Comparison of ENCODE assay signal across 8 cellular contexts in the genomic region with DNA sequence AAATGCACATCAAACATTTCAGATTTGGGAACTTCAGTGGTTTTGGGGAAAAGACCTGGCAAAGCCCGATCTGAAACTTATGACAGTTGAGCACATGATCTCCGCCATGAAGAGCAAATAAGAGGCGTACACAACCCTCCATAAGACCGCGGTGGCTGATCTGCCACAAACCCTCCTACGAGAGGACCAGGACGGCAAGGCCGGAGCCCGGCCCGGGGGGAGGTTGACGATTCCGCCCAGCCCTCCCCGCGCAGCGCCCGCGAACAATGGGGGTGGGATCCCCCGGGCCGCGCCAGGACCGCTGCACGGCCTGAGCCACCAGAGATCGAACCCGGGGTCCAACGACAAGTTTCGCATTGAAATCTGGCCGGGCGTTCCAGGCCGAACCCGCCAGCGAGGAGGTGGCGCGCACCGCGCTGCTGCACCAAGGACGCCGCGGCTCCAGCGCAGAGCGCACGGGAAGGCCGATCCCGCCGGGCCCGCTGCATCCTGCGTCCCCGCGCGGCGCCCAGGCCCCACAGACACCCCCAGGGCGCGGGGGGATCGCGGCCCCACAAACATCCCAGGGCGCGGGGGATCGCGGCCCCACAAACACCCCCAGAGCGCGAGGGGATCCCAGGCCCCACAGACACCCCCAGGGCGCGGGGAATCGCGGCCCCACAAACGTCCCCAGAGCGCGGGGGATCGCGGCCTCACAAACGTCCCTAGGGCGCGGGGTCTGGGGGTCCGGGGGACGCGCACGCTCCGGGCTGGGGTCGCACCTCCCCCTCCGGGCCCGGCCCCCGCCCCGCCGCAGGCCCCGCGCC. TPM values are rescaled to one million over a fixed set of nuclear protein-coding genes. Genes with fewer than 3 reads are reported as not detected.
DNase-seq lines count a peak whose midpoint lies in the region; ATAC-seq and TF ChIP-seq lines count a peak whose summit lies in the region.

No MANE protein-coding gene starts in this region.

- TF ChIP-seq EP300 in upper lobe of left lung (IDR thresholded peaks at IDR 0.05): no peak

- TF ChIP-seq POLR2A in upper lobe of left lung (IDR thresholded peaks at IDR 0.05): no peak

- H3K36me3 ChIP-seq in lower lobe of right lung: no peaks in the 10 kb centered on the region
- H3K36me3 ChIP-seq in upper lobe of left lung: no peaks in the 10 kb centered on the region

- peak; percentile 59 to 62 for ATAC-seq in lower lobe of right lung
- ATAC-seq in upper lobe of left lung (ENCODE audit: low FRiP score in 2 of 2): peak in 1 of 2 donors; percentile 49
- ATAC-seq in HG03565 (IDR thresholded peaks at IDR 0.05; ENCODE audit: unreplicated experiment): no peak

- DNase-seq in AG04450 (ENCODE audit: low read depth, low spot score) (no peak), HuH-7 (ENCODE audit: low spot score) (peak; percentile 63), dorsolateral prefrontal cortex (peak in 3 of 10 donors; percentile 54 to 68 (median 61)), lower lobe of right lung (no peak), upper lobe of left lung (peak in 1 of 2 donors; percentile 89), KG1 (lab: John Stamatoyannopoulos, UW) (no peak), DMS79 (lab: John Stamatoyannopoulos, UW) (no peak)

- H3K9me3 ChIP-seq in AG04450 (ENCODE audit: control insufficient read depth, insufficient read depth, low read length): no peaks in the 10 kb centered on the region; the same call in 1 of the 2 replicates
- H3K9me3 ChIP-seq in lower lobe of right lung: no peaks in the 10 kb centered on the region
- no peaks in the 10 kb centered on the region for H3K9me3 ChIP-seq in upper lobe of left lung

- H3K27ac ChIP-seq in AG04450 (ENCODE audit: low read depth, low read length) (peak overlapping the region; percentile 52), dorsolateral prefrontal cortex (peak overlapping the region in 58 of 59 donors; percentile 61 to 96 (median 90)), lower lobe of right lung (peak overlapping the region; percentile 64), upper lobe of left lung (peak overlapping the region; percentile 56 to 82 (median 66))

- H3K4me1 ChIP-seq in lower lobe of right lung (peaks cover 15% of the 10 kb centered on the region), upper lobe of left lung (peaks cover 0 to 30% (median 9%) of the 10 kb centered on the region in 4 donors)

- POLR2A ChIA-PET in AG04450 (lab: Yijun Ruan, JAX): no interaction called here

- intact Hi-C loops in dorsolateral prefrontal cortex (cut with DNase I) (loop anchor here (2.0 to 5.0 kb wide), 3 partner anchors 37 to 177 kb away; no protein-coding TSS in a partner anchor), lower lobe of right lung (cut with DNase I) (no loop called here)

- H3K4me3 ChIP-seq in AG04450 (ENCODE audit: low read depth, low read length) (peak overlapping the region; percentile 76), dorsolateral prefrontal cortex (peak overlapping the region; percentile 55 to 94 (median 86)), lower lobe of right lung (peak overlapping the region; percentile 75), upper lobe of left lung (peak overlapping the region; percentile 53 to 78 (median 70))

- CTCF ChIA-PET in AG04450 (lab: Charles Lee): interaction anchor here (1.0 kb wide), 1 partner anchor 101 kb away, joined by 3 read pairs; no protein-coding TSS in a partner anchor

- H3K27me3 ChIP-seq in AG04450 (ENCODE audit: control insufficient read depth, insufficient read depth, low read length) (no peaks in the 10 kb centered on the region), dorsolateral prefrontal cortex (no peaks in the 10 kb centered on the region), lower lobe of right lung (ENCODE audit: low read depth) (peaks cover 5% of the 10 kb centered on the region), upper lobe of left lung (no peaks in the 10 kb centered on the region)

- WGBS in upper lobe of left lung, 2 donors: 3 to 6% methylated on average over 8 to 46 of the region's 85 CpGs

- TF ChIP-seq CTCF in AG04450 (IDR thresholded peaks at IDR 0.05; ENCODE audit: low read depth, low read length) (no peak), dorsolateral prefrontal cortex (IDR thresholded peaks at IDR 0.05 in 54 of 56, conservative IDR thresholded peaks at IDR 0.05 in 2 of 56; ENCODE audit: low read depth in 1 of 56, partially characterized antibody in 56 of 56) (peak in 1 of 56 donors; percentile 8), lower lobe of right lung (IDR thresholded peaks at IDR 0.05) (no peak), upper lobe of left lung (IDR thresholded peaks at IDR 0.05) (no peak)

RNA-seq across cellular contexts. Expression of a gene that starts 0.6 kb away (rescaled TPM):
- polyA plus RNA-seq in AG04450 (2011; rRNA removed): 9.6 and 12.9 TPM in 2 replicates
- 23.0 and 23.9 TPM in 2 replicates for polyA minus RNA-seq in AG04450 (2011; rRNA and poly(A)+ RNA removed)
- total RNA-seq in dorsolateral prefrontal cortex: 100 to 1,000 TPM in 1 of 120 experiments, 10 to 100 TPM in 119; 39.6 to 102 (median 58.2) TPM
- 15.1 TPM for total RNA-seq in lower lobe of right lung
- total RNA-seq in upper lobe of left lung: 10 to 100 TPM; 11.6 to 32.5 (median 14.7) TPM
